ENCODE assay signal across 1 cellular context in the genomic region with DNA sequence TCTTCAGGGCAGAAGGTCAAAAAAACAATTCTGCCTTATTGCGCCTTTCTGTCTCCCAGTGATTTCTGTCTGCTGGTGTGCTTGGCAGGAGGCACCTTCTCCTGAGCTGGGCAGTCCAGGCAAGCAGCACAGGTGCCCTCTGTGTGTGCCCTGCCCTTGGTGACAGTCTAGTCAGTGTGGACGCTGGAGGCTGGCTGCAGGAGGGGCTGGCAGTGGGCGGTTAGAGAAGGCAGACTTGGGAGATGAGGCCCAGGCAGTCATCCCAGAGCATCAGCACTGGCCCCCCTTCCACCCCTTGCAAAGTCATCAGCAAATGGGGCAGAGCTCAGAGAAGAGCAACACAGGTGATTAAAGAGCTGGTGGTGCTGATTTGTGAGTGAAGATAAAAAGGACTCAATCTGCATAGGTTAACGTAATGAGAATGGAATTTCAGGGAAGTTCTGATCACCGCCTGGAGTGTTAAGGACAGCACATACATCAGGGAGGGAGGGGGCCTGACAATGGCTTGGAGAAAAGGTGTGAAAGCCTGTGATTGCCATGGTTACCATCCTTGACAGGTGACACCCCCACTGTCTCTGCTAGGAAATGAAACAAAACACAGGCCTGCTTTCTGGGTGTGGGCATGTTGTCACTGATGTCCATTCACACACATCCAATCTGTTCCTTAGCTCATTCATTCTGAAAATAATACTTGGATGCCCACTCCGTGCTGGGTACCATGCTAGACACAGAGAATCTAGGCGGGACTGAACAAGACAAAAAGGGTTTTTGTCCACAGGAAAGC.
TF ChIP-seq lines count a peak whose summit lies in the region.

No MANE protein-coding gene starts in this region.

TF ChIP-seq in WTC11, 78 proteins besides CTCF, POLR2A, EP300 and RAD21 (continued from another document):
- TF ChIP-seq, protein P1, sequence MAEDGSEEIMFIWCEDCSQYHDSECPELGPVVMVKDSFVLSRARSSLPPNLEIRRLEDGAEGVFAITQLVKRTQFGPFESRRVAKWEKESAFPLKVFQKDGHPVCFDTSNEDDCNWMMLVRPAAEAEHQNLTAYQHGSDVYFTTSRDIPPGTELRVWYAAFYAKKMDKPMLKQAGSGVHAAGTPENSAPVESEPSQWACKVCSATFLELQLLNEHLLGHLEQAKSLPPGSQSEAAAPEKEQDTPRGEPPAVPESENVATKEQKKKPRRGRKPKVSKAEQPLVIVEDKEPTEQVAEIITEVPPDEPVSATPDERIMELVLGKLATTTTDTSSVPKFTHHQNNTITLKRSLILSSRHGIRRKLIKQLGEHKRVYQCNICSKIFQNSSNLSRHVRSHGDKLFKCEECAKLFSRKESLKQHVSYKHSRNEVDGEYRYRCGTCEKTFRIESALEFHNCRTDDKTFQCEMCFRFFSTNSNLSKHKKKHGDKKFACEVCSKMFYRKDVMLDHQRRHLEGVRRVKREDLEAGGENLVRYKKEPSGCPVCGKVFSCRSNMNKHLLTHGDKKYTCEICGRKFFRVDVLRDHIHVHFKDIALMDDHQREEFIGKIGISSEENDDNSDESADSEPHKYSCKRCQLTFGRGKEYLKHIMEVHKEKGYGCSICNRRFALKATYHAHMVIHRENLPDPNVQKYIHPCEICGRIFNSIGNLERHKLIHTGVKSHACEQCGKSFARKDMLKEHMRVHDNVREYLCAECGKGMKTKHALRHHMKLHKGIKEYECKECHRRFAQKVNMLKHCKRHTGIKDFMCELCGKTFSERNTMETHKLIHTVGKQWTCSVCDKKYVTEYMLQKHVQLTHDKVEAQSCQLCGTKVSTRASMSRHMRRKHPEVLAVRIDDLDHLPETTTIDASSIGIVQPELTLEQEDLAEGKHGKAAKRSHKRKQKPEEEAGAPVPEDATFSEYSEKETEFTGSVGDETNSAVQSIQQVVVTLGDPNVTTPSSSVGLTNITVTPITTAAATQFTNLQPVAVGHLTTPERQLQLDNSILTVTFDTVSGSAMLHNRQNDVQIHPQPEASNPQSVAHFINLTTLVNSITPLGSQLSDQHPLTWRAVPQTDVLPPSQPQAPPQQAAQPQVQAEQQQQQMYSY (CRISPR knock-in tag; IDR thresholded peaks at IDR 0.05) = no peak
- TF ChIP-seq FOXP1 (CRISPR knock-in tag; IDR thresholded peaks at IDR 0.05; ENCODE audit: borderline replicate concordance) (no peak), GRHL2 (CRISPR knock-in tag; IDR thresholded peaks at IDR 0.05; ENCODE audit: insufficient replicate concordance, severe bottlenecking) (no peak), OVOL2 (CRISPR knock-in tag; IDR thresholded peaks at IDR 0.05; ENCODE audit: borderline replicate concordance) (no peak)
- TF ChIP-seq, protein P2, sequence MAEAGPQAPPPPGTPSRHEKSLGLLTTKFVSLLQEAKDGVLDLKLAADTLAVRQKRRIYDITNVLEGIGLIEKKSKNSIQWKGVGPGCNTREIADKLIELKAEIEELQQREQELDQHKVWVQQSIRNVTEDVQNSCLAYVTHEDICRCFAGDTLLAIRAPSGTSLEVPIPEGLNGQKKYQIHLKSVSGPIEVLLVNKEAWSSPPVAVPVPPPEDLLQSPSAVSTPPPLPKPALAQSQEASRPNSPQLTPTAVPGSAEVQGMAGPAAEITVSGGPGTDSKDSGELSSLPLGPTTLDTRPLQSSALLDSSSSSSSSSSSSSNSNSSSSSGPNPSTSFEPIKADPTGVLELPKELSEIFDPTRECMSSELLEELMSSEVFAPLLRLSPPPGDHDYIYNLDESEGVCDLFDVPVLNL (CRISPR knock-in tag; IDR thresholded peaks at IDR 0.05; ENCODE audit: borderline replicate concordance, low read depth) = no peak
